In the genomic region with DNA sequence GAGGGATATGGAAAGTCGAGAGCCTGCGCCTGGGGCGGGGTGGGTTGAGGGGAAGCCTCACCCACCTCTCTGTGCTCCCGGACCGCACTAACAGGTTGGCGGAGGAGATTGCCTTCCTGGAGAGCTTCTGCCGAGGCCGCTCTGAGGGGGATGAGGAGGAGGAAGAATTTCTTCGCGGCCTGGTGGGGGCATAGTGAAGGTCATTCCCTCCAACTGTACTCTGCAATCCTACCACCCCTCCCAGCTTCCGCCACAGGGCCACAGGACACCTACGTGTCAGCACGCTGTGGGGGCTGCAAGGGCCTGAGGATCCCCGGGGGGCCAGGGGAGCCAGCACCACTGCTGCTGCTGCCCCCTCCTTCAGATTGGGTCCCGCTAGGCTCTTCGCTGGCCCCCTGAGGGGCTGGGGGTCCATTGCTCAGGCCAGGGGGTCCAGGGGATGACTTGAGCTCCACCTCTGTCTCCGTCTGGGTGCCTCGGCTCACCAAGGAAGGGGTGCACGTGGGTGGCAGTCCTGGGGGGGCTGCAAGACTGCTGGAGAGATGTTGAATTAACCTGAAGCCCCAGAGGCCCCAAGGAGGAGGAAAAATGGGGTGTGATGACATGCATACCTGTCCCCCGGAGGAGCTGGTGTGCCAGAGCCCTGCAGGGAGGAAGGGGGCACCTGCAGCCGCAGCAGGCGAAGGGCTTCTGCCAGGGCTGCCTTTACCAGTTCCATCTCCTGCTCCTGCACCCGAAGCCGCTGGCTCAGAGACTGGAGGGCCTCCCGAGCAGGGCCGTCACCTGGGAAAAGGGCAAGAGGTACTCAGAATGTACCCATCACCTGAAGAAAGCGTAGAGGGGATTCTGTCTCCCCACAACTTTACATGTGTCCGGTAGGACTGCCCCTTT, we compare ENCODE assay signal across 8 cellular contexts. TPM values are rescaled to one million over a fixed set of nuclear protein-coding genes. Genes with fewer than 3 reads are reported as not detected.
A peak's percentile ranks its signal among the peaks of the same experiment; 100 is the strongest.
DNase-seq lines count a peak whose midpoint lies in the region; ATAC-seq and TF ChIP-seq lines count a peak whose summit lies in the region.

No MANE protein-coding gene starts in this region.

- H3K36me3 Mint-ChIP-seq in glutamatergic neuron (ENCODE audit: unreplicated experiment): no peaks in the 10 kb centered on the region

- peak overlapping the region; percentile 67 for H3K27ac ChIP-seq in GM23248
- H3K27ac ChIP-seq in skin epidermis: peak overlapping the region; percentile 88 to 99 (median 96)

- H3K79me2 ChIP-seq in GM23248 (ENCODE audit: insufficient read depth): peaks cover 30% of the 10 kb centered on the region

- H3K27me3 Mint-ChIP-seq in glutamatergic neuron (ENCODE audit: unreplicated experiment): peaks cover 8% of the 10 kb centered on the region

- peak overlapping the region; percentile 83 for H3K4me3 ChIP-seq in GM23248
- peak overlapping the region; percentile 76 for H3K4me3 ChIP-seq in WI38 (ENCODE audit: low read depth, low read length)
- H3K4me3 ChIP-seq in skin epidermis: peak overlapping the region; percentile 62 to 87 (median 75)

- ATAC-seq in activated CD4-positive, CD25-positive, alpha-beta regulatory T cell treated with anti-CD3 and anti-CD28 coated beads, Interleukin-2, amount 50 U/mL, for 24 hours: no peak

- peaks cover 4% of the 10 kb centered on the region for H3K4me1 Mint-ChIP-seq in glutamatergic neuron (ENCODE audit: low read depth, unreplicated experiment)

- H3K4me2 ChIP-seq in GM23248 (ENCODE audit: unreplicated experiment): peak overlapping the region; percentile 79

- peak overlapping the region; percentile 82 for H3K9ac ChIP-seq in GM23248

- DNase-seq in GM23248 (no peak), glutamatergic neuron (no peak), RPMI8226 (no peak), NCI-H2196 (lab: John Stamatoyannopoulos, UW; ENCODE audit: unreplicated experiment) (no peak)
- no peak for DNase-seq in stimulated activated CD4-positive, alpha-beta T cell treated with anti-CD3 and anti-CD28 coated beads, Interleukin-2, amount 100 ng/mL, for 48 hours

- peaks cover 4% of the 10 kb centered on the region; the same call in 1 of the 2 replicates for H3K36me3 ChIP-seq in GM23248 (ENCODE audit: low read depth)

- peaks cover 9% of the 10 kb centered on the region; the same call in 1 of the 2 replicates for H3F3A ChIP-seq in GM23248 (ENCODE audit: insufficient read depth)

- no peaks in the 10 kb centered on the region for H3K27me3 ChIP-seq in GM23248 (replicated peaks; ENCODE audit: insufficient read depth)

- 74% methylated on average over 23 to 28 of the region's 28 CpGs for WGBS in GM23248 (ENCODE audit: low coverage in 1 of 2, low lambda C conversion rate in 2 of 2, missing lambda C conversion rate in 2 of 2), 2 experiments

- H4K20me1 ChIP-seq in GM23248 (ENCODE audit: insufficient read depth): no peaks in the 10 kb centered on the region

- in situ Hi-C loops in GM23248 (cut with MboI): no loop called here

- TF ChIP-seq CTCF in WI38 (IDR thresholded peaks at IDR 0.05; ENCODE audit: low read depth, low read length): no peak
- TF ChIP-seq CTCF in glutamatergic neuron (IDR thresholded peaks at IDR 0.05; ENCODE audit: partially characterized antibody, unreplicated experiment): no peak

- peaks cover 7% of the 10 kb centered on the region for H3K9me3 Mint-ChIP-seq in glutamatergic neuron (ENCODE audit: unreplicated experiment)

- H3K4me1 ChIP-seq in GM23248 (ENCODE audit: insufficient read depth): peaks cover 5% of the 10 kb centered on the region; the same call in 1 of the 2 replicates

- peak overlapping the region; percentile 80; the same call in 1 of the 2 replicates for H2AFZ ChIP-seq in GM23248

- H3K27ac Mint-ChIP-seq in glutamatergic neuron (ENCODE audit: unreplicated experiment): no peak overlapping the region

- H3K4me3 Mint-ChIP-seq in glutamatergic neuron (ENCODE audit: unreplicated experiment): peak overlapping the region; percentile 93

- no peaks in the 10 kb centered on the region for H3K9me3 ChIP-seq in GM23248 (ENCODE audit: low read depth)

- no peaks in the 10 kb centered on the region for H3K9me2 ChIP-seq in GM23248 (ENCODE audit: insufficient read depth)

RNA-seq across cellular contexts. Expression of a gene that starts 1.5 kb away (rescaled TPM):
- total RNA-seq in GM23248 (2014; rRNA removed; shearing (Covaris generic)): 43.4 and 47.2 TPM in 2 replicates
- 32.8 and 34.8 TPM in 2 replicates for polyA plus RNA-seq in GM23248 (2016; fragmentation: Nextera tagmentation; extraction: Ambion mirVana)
- 26.7 TPM for total RNA-seq in glutamatergic neuron (ENCODE audit: unreplicated experiment)

RNA-seq across cellular contexts. Expression of a gene that starts 2.0 kb away (rescaled TPM):
- total RNA-seq in GM23248 (2014; rRNA removed; shearing (Covaris generic)): 3.4 and 6.5 TPM in 2 replicates
- 5.4 and 8.8 TPM in 2 replicates for polyA plus RNA-seq in GM23248 (2016; fragmentation: Nextera tagmentation; extraction: Ambion mirVana)
- 1.3 TPM for total RNA-seq in glutamatergic neuron (ENCODE audit: unreplicated experiment)

RNA-seq across cellular contexts. Expression of a gene that starts 9.4 kb away (rescaled TPM):
- 98.8 and 114 TPM in 2 replicates for total RNA-seq in GM23248 (2014; rRNA removed; shearing (Covaris generic))
- 26.3 and 28.9 TPM in 2 replicates for polyA plus RNA-seq in GM23248 (2016; fragmentation: Nextera tagmentation; extraction: Ambion mirVana)
- total RNA-seq in glutamatergic neuron (ENCODE audit: unreplicated experiment): 172 TPM

RNA-seq across cellular contexts. Expression of a gene that starts 10.7 kb away (rescaled TPM):
- total RNA-seq in GM23248 (2014; rRNA removed; shearing (Covaris generic)): 32.1 and 35.6 TPM in 2 replicates
- 44.2 and 46.7 TPM in 2 replicates for polyA plus RNA-seq in GM23248 (2016; fragmentation: Nextera tagmentation; extraction: Ambion mirVana)
- total RNA-seq in glutamatergic neuron (ENCODE audit: unreplicated experiment): 71.6 TPM

RNA-seq across cellular contexts. Expression of a gene that starts 19.7 kb away (rescaled TPM):
- total RNA-seq in GM23248 (2014; rRNA removed; shearing (Covaris generic)): 6.1 and 7.7 TPM in 2 replicates
- 11.1 and 12.1 TPM in 2 replicates for polyA plus RNA-seq in GM23248 (2016; fragmentation: Nextera tagmentation; extraction: Ambion mirVana)
- 29.7 TPM for total RNA-seq in glutamatergic neuron (ENCODE audit: unreplicated experiment)
